ENCODE assay signal across 15 cellular contexts in the genomic region with DNA sequence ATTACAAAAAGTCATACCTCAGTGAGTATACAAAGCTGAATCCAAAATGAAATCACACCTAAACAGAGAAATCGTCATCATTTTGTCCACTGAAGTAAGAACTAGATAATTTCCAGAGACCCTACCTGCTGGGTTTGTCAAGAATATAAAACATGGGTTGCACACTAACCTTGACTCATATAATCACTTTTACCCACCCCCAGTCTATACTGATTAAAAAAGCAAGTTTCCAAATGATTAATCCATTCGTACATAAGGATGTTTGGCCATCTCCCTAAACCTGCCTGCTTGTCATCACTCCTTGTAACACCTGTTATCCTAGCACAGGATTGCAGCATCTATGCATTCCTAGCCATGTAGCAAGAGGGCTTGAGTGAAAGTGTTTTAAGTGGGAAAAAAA. TPM values are rescaled to one million over a fixed set of nuclear protein-coding genes. Genes with fewer than 3 reads are reported as not detected.
DNase-seq lines count a peak whose midpoint lies in the region; ATAC-seq and TF ChIP-seq lines count a peak whose summit lies in the region.
"Had no signal": no experiment of that assay in that cellular context is flagged by ENCODE, and none has a peak within 500 bp of the region (broad histone marks: within the 10 kb centered on the region; RNA-seq: fewer than 3 reads in every experiment).

No MANE protein-coding gene starts in this region.

- no peaks in the 10 kb centered on the region for H3K9me3 ChIP-seq in OCI-LY3 (ENCODE audit: insufficient read depth, low read length)
- H3K9me3 ChIP-seq in ovary = no peaks in the 10 kb centered on the region
- H3K9me3 ChIP-seq: thoracic aorta had no signal

- H3K4me1 ChIP-seq in OCI-LY3 (ENCODE audit: low read length) (peaks cover 21% of the 10 kb centered on the region), ovary (ENCODE audit: insufficient read depth) (no peaks in the 10 kb centered on the region)

- DNase-seq in activated CD4-positive, alpha-beta T cell treated with anti-CD3 and anti-CD28 coated beads, Interleukin-2, amount 10 ng/mL, durations not matched to agents 7 days and 5 days = no peak
- DNase-seq in activated CD4-positive, alpha-beta T cell treated with anti-CD3 and anti-CD28 coated beads for 4 hours = no peak
- DNase-seq in ovary (no peak), HUDEP-2 (lab: John Stamatoyannopoulos, UW; ENCODE audit: unreplicated experiment in 76 of 76) (no peak), NCI-H187 (lab: John Stamatoyannopoulos, UW) (no peak)
- DNase-seq: activated gamma-delta T cell treated with Interleukin-2 at 50 U/mL for 16 hours; HCEC 1CT; MV-4-11; stimulated activated CD4-positive, alpha-beta T cell treated with anti-CD3 and anti-CD28 coated beads, Interleukin-12 subunit alpha, Interleukin-12 subunit beta, amount 100 ng/mL, for 4 hours had no signal

- H4K20me1 ChIP-seq in OCI-LY3 (ENCODE audit: insufficient read depth, low read length) = peaks cover 4% of the 10 kb centered on the region; the same call in 1 of the 2 replicates

- 51 to 66% (median 60%) methylated on average over 2 of the region's 2 CpGs for WGBS in ovary, 3 donors

- TF ChIP-seq CTCF in OCI-LY3 (IDR thresholded peaks at IDR 0.05; ENCODE audit: low read depth, low read length) = no peak
- no peak for TF ChIP-seq CTCF in brain (conservative IDR thresholded peaks at IDR 0.05)
- no peak for TF ChIP-seq CTCF in ovary (IDR thresholded peaks at IDR 0.05)

- H3K27ac Mint-ChIP-seq in activated CD4-positive, alpha-beta T cell treated with anti-CD3 and anti-CD28 coated beads, Interleukin-2, amount 10 ng/mL, durations not matched to agents 7 days and 5 days = no peak overlapping the region
- H3K27ac Mint-ChIP-seq in brain = peak overlapping the region in 2 of 5 experiments; percentile 14 to 99
- H3K27ac Mint-ChIP-seq: WTC11 had no signal

- peaks cover 47% of the 10 kb centered on the region for H3K79me2 ChIP-seq in OCI-LY3 (ENCODE audit: low read length)

- no peak overlapping the region for H2AFZ ChIP-seq in OCI-LY3 (ENCODE audit: low read depth, low read length)

- H3K4me1 Mint-ChIP-seq in activated CD4-positive, alpha-beta T cell treated with anti-CD3 and anti-CD28 coated beads, Interleukin-2, amount 10 ng/mL, durations not matched to agents 7 days and 5 days = peaks cover 39% of the 10 kb centered on the region
- H3K4me1 Mint-ChIP-seq in brain = peaks cover 82% of the 10 kb centered on the region

- no peaks in the 10 kb centered on the region for H3K9me3 Mint-ChIP-seq in activated CD4-positive, alpha-beta T cell treated with anti-CD3 and anti-CD28 coated beads, Interleukin-2, amount 10 ng/mL, durations not matched to agents 7 days and 5 days
- H3K9me3 Mint-ChIP-seq in brain = no peaks in the 10 kb centered on the region
- H3K9me3 Mint-ChIP-seq: WTC11 had no signal

- ATAC-seq in esophagus mucosa = no peak
- ATAC-seq: WTC11 had no signal

- no peak for TF ChIP-seq POLR2A in ovary (IDR thresholded peaks at IDR 0.05)

- H3K27me3 ChIP-seq in OCI-LY3 (ENCODE audit: low read depth, low read length) (no peaks in the 10 kb centered on the region), ovary (no peaks in the 10 kb centered on the region)

- CTCF ChIA-PET in activated CD4-positive, alpha-beta T cell treated with anti-CD3 and anti-CD28 coated beads, Interleukin-2, amount 10 ng/mL, durations not matched to agents 7 days and 5 days (lab: Charles Lee) = no interaction called here

- intact Hi-C loops in ovary (cut with DNase I) = no loop called here

- POLR2A ChIA-PET in activated CD4-positive, alpha-beta T cell treated with anti-CD3 and anti-CD28 coated beads, Interleukin-2, amount 10 ng/mL, durations not matched to agents 7 days and 5 days (lab: Charles Lee) = no interaction called here

- H3K36me3 ChIP-seq in OCI-LY3 (replicated peaks; ENCODE audit: low read depth, low read length) (peaks cover 21% of the 10 kb centered on the region), ovary (no peaks in the 10 kb centered on the region)
- H3K36me3 ChIP-seq: thoracic aorta had no signal

- H3K4me3 ChIP-seq in OCI-LY3 (ENCODE audit: low read length) = no peak overlapping the region
- peak overlapping the region; percentile 74 for H3K4me3 ChIP-seq in ovary
- H3K4me3 ChIP-seq: lung, thoracic aorta had no signal

- no peak for TF ChIP-seq EP300 in ovary (IDR thresholded peaks at IDR 0.05)

- H3K4me3 Mint-ChIP-seq in activated CD4-positive, alpha-beta T cell treated with anti-CD3 and anti-CD28 coated beads, Interleukin-2, amount 10 ng/mL, durations not matched to agents 7 days and 5 days = peak overlapping the region; percentile 44
- peak overlapping the region in 4 of 5 experiments; percentile 92 to 98 (median 96) for H3K4me3 Mint-ChIP-seq in brain
- H3K4me3 Mint-ChIP-seq: WTC11 had no signal

- H3K4me2 ChIP-seq in OCI-LY3 (ENCODE audit: low read length) = peak overlapping the region; percentile 45; the same call in 1 of the 2 replicates

- no peak overlapping the region for H3K9ac ChIP-seq in OCI-LY3 (ENCODE audit: low read length)

- H3K36me3 Mint-ChIP-seq in activated CD4-positive, alpha-beta T cell treated with anti-CD3 and anti-CD28 coated beads, Interleukin-2, amount 10 ng/mL, durations not matched to agents 7 days and 5 days (ENCODE audit: low read depth) = peaks cover 27% of the 10 kb centered on the region
- H3K36me3 Mint-ChIP-seq in brain = peaks cover 48% of the 10 kb centered on the region

- no peaks in the 10 kb centered on the region for H3K27me3 Mint-ChIP-seq in activated CD4-positive, alpha-beta T cell treated with anti-CD3 and anti-CD28 coated beads, Interleukin-2, amount 10 ng/mL, durations not matched to agents 7 days and 5 days
- peaks cover 10% of the 10 kb centered on the region for H3K27me3 Mint-ChIP-seq in brain

- H3K27ac ChIP-seq in OCI-LY3 (ENCODE audit: low read length) (no peak overlapping the region), ovary (no peak overlapping the region)
- H3K27ac ChIP-seq: thoracic aorta had no signal

RNA-seq across cellular contexts. Expression of gene RAP2C, which starts 4.7 kb away (rescaled TPM):
- total RNA-seq in activated CD4-positive, alpha-beta T cell treated with anti-CD3 and anti-CD28 coated beads, Interleukin-2, amount 10 ng/mL, durations not matched to agents 7 days and 5 days = 10 to 100 TPM; 27.0 to 28.1 TPM
- polyA plus RNA-seq in brain (ENCODE audit: insufficient read depth, low read depth, low replicate concordance) (3.6 TPM), ovary (10 to 100 TPM in 1 of 2 donors, 1 to 10 TPM in 1; 9.1 to 18.6 TPM)
- total RNA-seq in ovary (10 to 100 TPM; 14.9 to 21.8 (median 17.8) TPM), esophagus mucosa (20.6 TPM)
